8 cellular contexts compared by ENCODE assay signal in the genomic region with DNA sequence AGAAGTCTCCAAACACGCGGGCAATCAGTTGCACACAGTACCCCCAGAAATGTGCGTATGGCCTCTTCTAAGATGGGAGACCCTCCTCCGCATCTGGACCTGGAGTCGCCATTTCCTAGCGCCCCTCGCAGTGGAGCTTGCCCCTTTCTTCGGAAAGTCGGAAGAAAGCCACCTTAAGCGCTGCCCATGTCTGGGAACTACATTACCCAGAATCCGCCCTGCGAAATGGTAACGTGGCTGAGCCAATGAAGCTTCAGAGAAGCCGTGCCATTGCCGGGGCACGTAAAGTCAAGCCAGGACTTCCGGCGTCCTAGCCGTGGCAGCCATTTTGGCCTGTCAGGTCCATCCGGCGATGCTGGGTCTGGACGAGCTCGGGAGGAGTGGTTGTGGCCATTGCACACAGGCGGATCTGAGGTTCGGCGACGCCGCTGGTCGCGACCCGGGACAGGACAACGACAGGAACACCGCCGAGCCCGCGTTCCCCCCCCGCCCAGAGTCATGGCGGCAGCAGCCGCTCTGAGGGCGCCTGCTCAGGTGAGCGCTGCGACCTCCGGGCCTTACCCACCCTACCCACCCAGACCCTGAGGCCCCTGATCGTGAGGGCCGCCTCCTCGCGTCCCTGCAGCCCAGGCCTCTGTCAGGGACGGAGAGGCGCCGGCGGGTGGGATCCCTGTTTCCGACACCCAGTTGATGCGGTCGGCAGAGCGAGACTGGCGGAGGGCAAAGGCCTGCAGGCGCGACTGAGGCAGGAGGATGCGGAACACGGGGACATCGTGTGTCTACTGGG. TPM values are rescaled to one million over a fixed set of nuclear protein-coding genes. Genes with fewer than 3 reads are reported as not detected.
DNase-seq lines count a peak whose midpoint lies in the region; ATAC-seq and TF ChIP-seq lines count a peak whose summit lies in the region.

A gene (plus strand): TSS at position 332 of the 787 bp plus-strand sequence. CDS start 167 bp downstream, at position 499.

- H3K4me1 Mint-ChIP-seq in activated CD4-positive, alpha-beta T cell treated with anti-CD3 and anti-CD28 coated beads for 36 hours, result peaks cover 25% of the 10 kb centered on the region

- intact Hi-C loops in activated CD4-positive, alpha-beta T cell treated with anti-CD3 and anti-CD28 coated beads for 36 hours (cut with DNase I, micrococcal nuclease), result loop anchor here (1.0 to 10.0 kb wide), 11 partner anchors 23 to 495 kb away; a partner anchor contains a TSS

- H3K9me3 Mint-ChIP-seq in activated CD4-positive, alpha-beta T cell treated with anti-CD3 and anti-CD28 coated beads for 36 hours (ENCODE audit: low read depth), result peaks cover 21% of the 10 kb centered on the region

- CTCF ChIA-PET in AG04449 (lab: Yijun Ruan, JAX), result no interaction called here
- CTCF ChIA-PET in activated CD4-positive, alpha-beta T cell treated with anti-CD3 and anti-CD28 coated beads for 36 hours (lab: Charles Lee), result interaction anchor here (0.6 to 0.7 kb wide), 2 partner anchors 225 to 418 kb away, joined by 3 to 6 read pairs; no protein-coding TSS in a partner anchor

- POLR2A ChIA-PET in AG04449 (lab: Yijun Ruan, JAX), result interaction anchor here (1.1 to 1.5 kb wide), 2 partner anchors 45 to 51 kb away, joined by 3 to 4 read pairs; a partner anchor contains a TSS
- POLR2A ChIA-PET in activated CD4-positive, alpha-beta T cell treated with anti-CD3 and anti-CD28 coated beads for 36 hours (lab: Charles Lee), result interaction anchor here (0.5 to 1.6 kb wide), 5 partner anchors 50 to 774 kb away, joined by 3 to 6 read pairs (median 4); a partner anchor contains a TSS

- H3K4me3 ChIP-seq in AG04449 (ENCODE audit: low read depth, low read length) (peak within 1 kb of the TSS; percentile 76), choroid plexus epithelial cell (ENCODE audit: low read depth, low read length) (peak within 1 kb of the TSS; percentile 88)

- TF ChIP-seq CTCF in AG04449 (IDR thresholded peaks at IDR 0.05; ENCODE audit: insufficient read depth, low read length, missing control alignments) (no peak), choroid plexus epithelial cell (conservative IDR thresholded peaks at IDR 0.05; ENCODE audit: low read depth, low read length) (no peak)

- H3K27me3 Mint-ChIP-seq in activated CD4-positive, alpha-beta T cell treated with anti-CD3 and anti-CD28 coated beads for 36 hours, result no peaks in the 10 kb centered on the region

- peak within 1 kb of the TSS; percentile 90 for H3K4me3 Mint-ChIP-seq in activated CD4-positive, alpha-beta T cell treated with anti-CD3 and anti-CD28 coated beads for 36 hours

- ATAC-seq in GM18870 (IDR thresholded peaks at IDR 0.05; ENCODE audit: unreplicated experiment) (peak; percentile 93), HG03135 (IDR thresholded peaks at IDR 0.05; ENCODE audit: unreplicated experiment) (peak; percentile 97)
- peak; percentile 99 for ATAC-seq in activated CD4-positive, alpha-beta T cell treated with anti-CD3 and anti-CD28 coated beads for 36 hours

- DNase-seq in AG04449 (ENCODE audit: low read depth, low spot score) (peak; percentile 54), NCI-H460 (ENCODE audit: extremely low read depth, low read depth) (peak; percentile 84), choroid plexus epithelial cell (ENCODE audit: low read depth) (peak; percentile 95), kidney glomerular epithelial cell (lab: John Stamatoyannopoulos, UW) (peak; percentile 87)
- DNase-seq in activated CD4-positive, alpha-beta T cell treated with anti-CD3 and anti-CD28 coated beads for 36 hours, result peak; percentile 93
- DNase-seq in stimulated activated CD4-positive, alpha-beta T cell treated with anti-CD3 and anti-CD28 coated beads, Interleukin-1b, Interleukin-23, amount 100 ng/mL, for 24 hours (ENCODE audit: low read depth in 4 of 4, low spot score in 1 of 4), result peak; percentile 50 to 81 (median 70)

- peak within 1 kb of the TSS; percentile 93 for H3K27ac Mint-ChIP-seq in activated CD4-positive, alpha-beta T cell treated with anti-CD3 and anti-CD28 coated beads for 36 hours

- H3K36me3 Mint-ChIP-seq in activated CD4-positive, alpha-beta T cell treated with anti-CD3 and anti-CD28 coated beads for 36 hours (ENCODE audit: low read depth), result peaks cover 56% of the 10 kb centered on the region

RNA-seq across cellular contexts. Expression of the gene that starts here (rescaled TPM):
- 11.1 and 12.4 TPM in 2 replicates for total RNA-seq in NCI-H460 (2014; rRNA removed; shearing (Covaris generic))
- polyA plus RNA-seq in NCI-H460 (2014; cell fraction: nucleus; rRNA removed), result 4.9 and 7.1 TPM in 2 replicates
- total RNA-seq in activated CD4-positive, alpha-beta T cell treated with anti-CD3 and anti-CD28 coated beads for 36 hours, result 10 to 100 TPM; 20.3 to 20.5 TPM

Comparison
In these comparisons a context has a peak if more than half of its experiments do, and no peak if none do; other contexts are left out.
1. Peak in every context shown above with its lines: DNase-seq, ATAC-seq and H3K4me3 ChIP-seq.